In genomic region chr3:42024578-42025387, GRCh38 we compare ENCODE assay signal across 8 cellular contexts.
DNase-seq lines count a peak whose midpoint lies in the region; ATAC-seq and TF ChIP-seq lines count a peak whose summit lies in the region.

No MANE protein-coding gene starts in this region.

- H3K4me3 Mint-ChIP-seq in osteocyte (ENCODE audit: unreplicated experiment): no peak overlapping the region
- no peak overlapping the region for H3K4me3 Mint-ChIP-seq in activated CD8-positive, alpha-beta T cell treated with anti-CD3 and anti-CD28 coated beads, Interleukin-2, amount 10 ng/mL, durations not matched to agents 7 days and 5 days
- H3K4me3 Mint-ChIP-seq in CD4-positive, alpha-beta memory T cell: peak overlapping the region in 1 of 8 donors; percentile 29

- POLR2A ChIA-PET in activated CD8-positive, alpha-beta T cell treated with anti-CD3 and anti-CD28 coated beads, Interleukin-2, amount 10 ng/mL, durations not matched to agents 7 days and 5 days (lab: Charles Lee): interaction anchor here (0.8 to 1.0 kb wide), 2 partner anchors 12 to 15 kb away, joined by 3 to 6 read pairs; no protein-coding TSS in a partner anchor
- POLR2A ChIA-PET in CD4-positive, alpha-beta memory T cell (lab: Charles Lee; ENCODE audit: partially characterized antibody): interaction anchor here (0.9 to 2.5 kb wide), 2 partner anchors 10 to 63 kb away, joined by 3 to 10 read pairs; partner anchors contain the start of gene ULK4

- no peaks in the 10 kb centered on the region for H3K27me3 Mint-ChIP-seq in osteocyte (ENCODE audit: unreplicated experiment)
- H3K27me3 Mint-ChIP-seq in activated CD8-positive, alpha-beta T cell treated with anti-CD3 and anti-CD28 coated beads, Interleukin-2, amount 10 ng/mL, durations not matched to agents 7 days and 5 days (ENCODE audit: low read depth): no peaks in the 10 kb centered on the region
- H3K27me3 Mint-ChIP-seq in CD4-positive, alpha-beta memory T cell: no peaks in the 10 kb centered on the region

- peaks cover 68% of the 10 kb centered on the region for H3K4me1 Mint-ChIP-seq in osteocyte (ENCODE audit: unreplicated experiment)
- peaks cover 36% of the 10 kb centered on the region for H3K4me1 Mint-ChIP-seq in activated CD8-positive, alpha-beta T cell treated with anti-CD3 and anti-CD28 coated beads, Interleukin-2, amount 10 ng/mL, durations not matched to agents 7 days and 5 days (ENCODE audit: low read depth)
- H3K4me1 Mint-ChIP-seq in CD4-positive, alpha-beta memory T cell: peaks cover 40 to 73% (median 52%) of the 10 kb centered on the region in 4 donors

- H3K27ac ChIP-seq in OCI-LY3 (ENCODE audit: low read length) (no peak overlapping the region), esophagus squamous epithelium (peak overlapping the region; percentile 62 to 87 (median 86))
- no peak overlapping the region for H3K27ac ChIP-seq in CD4-positive, alpha-beta memory T cell (ENCODE audit: low read depth, low read length)

- peaks cover 99% of the 10 kb centered on the region for H4K20me1 ChIP-seq in OCI-LY3 (ENCODE audit: insufficient read depth, low read length)

- 20 to 29% methylated on average over 9 to 10 of the region's 10 CpGs for WGBS in esophagus squamous epithelium, 2 donors

- H3K4me3 ChIP-seq in OCI-LY3 (ENCODE audit: low read length): peak overlapping the region; percentile 9; the same call in 1 of the 2 replicates
- H3K4me3 ChIP-seq in esophagus squamous epithelium: no peak overlapping the region
- no peak overlapping the region for H3K4me3 ChIP-seq in CD4-positive, alpha-beta memory T cell (ENCODE audit: low read length in 2 of 2)

- intact Hi-C loops in esophagus squamous epithelium (cut with DNase I): no loop called here
- intact Hi-C loops in CD4-positive, alpha-beta memory T cell (cut with micrococcal nuclease): no loop called here

- H3K36me3 Mint-ChIP-seq in osteocyte (ENCODE audit: unreplicated experiment): no peaks in the 10 kb centered on the region
- no peaks in the 10 kb centered on the region for H3K36me3 Mint-ChIP-seq in activated CD8-positive, alpha-beta T cell treated with anti-CD3 and anti-CD28 coated beads, Interleukin-2, amount 10 ng/mL, durations not matched to agents 7 days and 5 days (ENCODE audit: low read depth)
- H3K36me3 Mint-ChIP-seq in CD4-positive, alpha-beta memory T cell: peaks cover 2 to 6% of the 10 kb centered on the region in 2 donors

- H3K36me3 ChIP-seq in OCI-LY3 (replicated peaks; ENCODE audit: low read depth, low read length) (peaks cover 20% of the 10 kb centered on the region), esophagus squamous epithelium (no peaks in the 10 kb centered on the region)
- no peaks in the 10 kb centered on the region for H3K36me3 ChIP-seq in CD4-positive, alpha-beta memory T cell (ENCODE audit: insufficient read depth, low read length)

- no peaks in the 10 kb centered on the region for H3K27me3 ChIP-seq in OCI-LY3 (ENCODE audit: low read depth, low read length)
- H3K27me3 ChIP-seq in esophagus squamous epithelium: no peaks in the 10 kb centered on the region
- no peaks in the 10 kb centered on the region for H3K27me3 ChIP-seq in CD4-positive, alpha-beta memory T cell (ENCODE audit: insufficient read depth, low read length)

- H3K4me1 ChIP-seq in OCI-LY3 (ENCODE audit: low read length) (peaks cover 37% of the 10 kb centered on the region), esophagus squamous epithelium (peaks cover 43 to 72% (median 54%) of the 10 kb centered on the region in 3 donors)
- H3K4me1 ChIP-seq in CD4-positive, alpha-beta memory T cell (ENCODE audit: insufficient read depth, low read length): peaks cover 39% of the 10 kb centered on the region

- peaks cover 100% of the 10 kb centered on the region for H3K79me2 ChIP-seq in OCI-LY3 (ENCODE audit: low read length)

- CTCF ChIA-PET in activated CD8-positive, alpha-beta T cell treated with anti-CD3 and anti-CD28 coated beads, Interleukin-2, amount 10 ng/mL, durations not matched to agents 7 days and 5 days (lab: Charles Lee): interaction anchor here (1.0 to 1.8 kb wide), 4 partner anchors 10 to 166 kb away, joined by 3 to 8 read pairs (median 4); no protein-coding TSS in a partner anchor
- CTCF ChIA-PET in CD4-positive, alpha-beta memory T cell (lab: Charles Lee; ENCODE audit: partially characterized antibody): no interaction called here

- H3K27ac Mint-ChIP-seq in osteocyte (ENCODE audit: unreplicated experiment): peak overlapping the region; percentile 100
- no peak overlapping the region for H3K27ac Mint-ChIP-seq in activated CD8-positive, alpha-beta T cell treated with anti-CD3 and anti-CD28 coated beads, Interleukin-2, amount 10 ng/mL, durations not matched to agents 7 days and 5 days
- peak overlapping the region in 2 of 7 donors; percentile 23 to 72 for H3K27ac Mint-ChIP-seq in CD4-positive, alpha-beta memory T cell

- no peak overlapping the region for H2AFZ ChIP-seq in OCI-LY3 (ENCODE audit: low read depth, low read length)

- H3K9ac ChIP-seq in OCI-LY3 (ENCODE audit: low read length): no peak overlapping the region

- H3K9me3 Mint-ChIP-seq in osteocyte (ENCODE audit: unreplicated experiment): no peaks in the 10 kb centered on the region
- H3K9me3 Mint-ChIP-seq in activated CD8-positive, alpha-beta T cell treated with anti-CD3 and anti-CD28 coated beads, Interleukin-2, amount 10 ng/mL, durations not matched to agents 7 days and 5 days (ENCODE audit: insufficient read depth): no peaks in the 10 kb centered on the region
- H3K9me3 Mint-ChIP-seq in CD4-positive, alpha-beta memory T cell: peaks cover 0 to 5% (median 0%) of the 10 kb centered on the region in 8 donors

- DNase-seq in EH (ENCODE audit: low read depth): peak; percentile 20
- DNase-seq in esophagus squamous epithelium (lab: John Stamatoyannopoulos, UW): no peak
- no peak for DNase-seq in osteocyte (ENCODE audit: extremely low spot score, unreplicated experiment)
- DNase-seq in HCEC 1CT: no peak
- no peak for DNase-seq in activated CD8-positive, alpha-beta T cell treated with anti-CD3 and anti-CD28 coated beads, Interleukin-2, amount 10 ng/mL, durations not matched to agents 7 days and 5 days
- no peak for DNase-seq in stimulated activated CD8-positive, alpha-beta memory T cell treated with anti-CD3 and anti-CD28 coated beads, Interleukin-4, amount 100 ng/mL, for 48 hours
- no peak for DNase-seq in CD4-positive, alpha-beta memory T cell

- TF ChIP-seq POLR2A in esophagus squamous epithelium (IDR thresholded peaks at IDR 0.05): no peak

- TF ChIP-seq CTCF in OCI-LY3 (IDR thresholded peaks at IDR 0.05; ENCODE audit: low read depth, low read length) (no peak), esophagus squamous epithelium (IDR thresholded peaks at IDR 0.05) (no peak), osteocyte (IDR thresholded peaks at IDR 0.05) (no peak)

- H3K9me3 ChIP-seq in OCI-LY3 (ENCODE audit: insufficient read depth, low read length): no peaks in the 10 kb centered on the region
- no peaks in the 10 kb centered on the region for H3K9me3 ChIP-seq in esophagus squamous epithelium
- no peaks in the 10 kb centered on the region for H3K9me3 ChIP-seq in CD4-positive, alpha-beta memory T cell (ENCODE audit: control insufficient read depth in 1 of 2, low read length in 2 of 2)

- H3K4me2 ChIP-seq in OCI-LY3 (ENCODE audit: low read length): peak overlapping the region; percentile 45

- ATAC-seq in activated CD8-positive, alpha-beta T cell treated with anti-CD3 and anti-CD28 coated beads, Interleukin-2, amount 10 ng/mL, durations not matched to agents 7 days and 5 days: no peak

Comparison
In these comparisons a context has a peak if more than half of its experiments do, and no peak if none do; other contexts are left out.
1. H3K27ac ChIP-seq: peak in esophagus squamous epithelium (4 of 4); none in OCI-LY3 (single experiment) and CD4-positive, alpha-beta memory T cell (single experiment).